ENCODE assay signal across 17 cellular contexts in genomic region chrX:68462197-68462596, GRCh38. TPM values are rescaled to one million over a fixed set of nuclear protein-coding genes. Genes with fewer than 3 reads are reported as not detected.
DNase-seq lines count a peak whose midpoint lies in the region; ATAC-seq, FAIRE-seq and TF ChIP-seq lines count a peak whose summit lies in the region.
"Had no signal": no experiment of that assay in that cellular context is flagged by ENCODE, and none has a peak within 500 bp of the region (broad histone marks: within the 10 kb centered on the region; RNA-seq: fewer than 3 reads in every experiment).

No MANE protein-coding gene starts in this region.

- H3K4me1 Mint-ChIP-seq in endothelial cell (ENCODE audit: unreplicated experiment) (peaks cover 4% of the 10 kb centered on the region), endodermal cell (no peaks in the 10 kb centered on the region)

- no peaks in the 10 kb centered on the region for H4K20me1 ChIP-seq in K562 (replicated peaks; ENCODE audit: control insufficient read depth, insufficient read depth, low read length)

- H3K9me3 Mint-ChIP-seq in endothelial cell (ENCODE audit: unreplicated experiment) (no peaks in the 10 kb centered on the region), endodermal cell (peaks cover 25% of the 10 kb centered on the region)
- H3K9me3 Mint-ChIP-seq: activated T-helper 1 cell treated with anti-CD3 and anti-CD28 coated beads, Interleukin-12 subunit alpha, Interleukin-12 subunit beta, Interleukin-2, Interleukin-4 antibody, amounts not matched to agents 30 ng/mL and 10 ng/mL and 1 ng/mL, durations not matched to agents 14 hours and 24 hours and 36 hours; CD8-positive, alpha-beta memory T cell had no signal

- H3K27ac ChIP-seq in K562 (ENCODE audit: extremely low read depth, low read depth, low read length) (0 out of 3 replicates have a peak overlapping the region, but pooled peaks have one; percentile 12), endodermal cell (ENCODE audit: low read depth, low read length) (no peak overlapping the region)
- H3K27ac ChIP-seq: Peyer's patch had no signal

- WGBS in K562 (ENCODE audit: insufficient coverage, low coverage, missing lambda C conversion rate): 13% methylated on average over 8 of the region's 8 CpGs
- 86 to 94% methylated on average over 5 to 8 of the region's 8 CpGs for WGBS in endodermal cell (ENCODE audit: insufficient coverage in 1 of 2, insufficient read length in 1 of 2), 2 experiments

- TF ChIP-seq CTCF in K562 (IDR thresholded peaks at IDR 0.05 in 2 of 3, conservative IDR thresholded peaks at IDR 0.05 in 1 of 3; ENCODE audit: insufficient read depth in 2 of 3, low read depth in 1 of 3, low read length in 3 of 3): no peak
- no peak for TF ChIP-seq CTCF in endothelial cell (IDR thresholded peaks at IDR 0.05; ENCODE audit: unreplicated experiment)
- TF ChIP-seq CTCF in endodermal cell (conservative IDR thresholded peaks at IDR 0.05): no peak

- H3K4me3 ChIP-seq in K562 (no peak overlapping the region), H7 (ENCODE audit: insufficient read depth, low read depth, low read length) (no peak overlapping the region), endodermal cell (ENCODE audit: low read length) (no peak overlapping the region)
- H3K4me3 ChIP-seq: mucosa of descending colon, Peyer's patch had no signal

- H3K9me3 ChIP-seq in K562 (replicated peaks; ENCODE audit: control insufficient read depth, insufficient read depth, low read depth, low read length) (no peaks in the 10 kb centered on the region), endodermal cell (ENCODE audit: control insufficient read depth, low read length) (no peaks in the 10 kb centered on the region)
- H3K9me3 ChIP-seq: mucosa of descending colon, Peyer's patch had no signal

- H3K27me3 ChIP-seq in K562 (ENCODE audit: control insufficient read depth in 2 of 2, insufficient read depth in 2 of 2, low read length in 2 of 2): no peaks in the 10 kb centered on the region; a peak in 1 of 5 replicates
- no peaks in the 10 kb centered on the region for H3K27me3 ChIP-seq in H7 (ENCODE audit: control insufficient read depth, insufficient read depth, low read length)
- H3K27me3 ChIP-seq in endodermal cell (ENCODE audit: control insufficient read depth, insufficient read depth, low read length, poor library complexity, severe bottlenecking): no peaks in the 10 kb centered on the region
- H3K27me3 ChIP-seq: Peyer's patch had no signal

- H3K36me3 ChIP-seq in K562 (ENCODE audit: control insufficient read depth, insufficient read depth, low read length) (no peaks in the 10 kb centered on the region), H7 (replicated peaks; ENCODE audit: control insufficient read depth, insufficient read depth, low read length) (no peaks in the 10 kb centered on the region), endodermal cell (ENCODE audit: control insufficient read depth, insufficient read depth, low read length) (no peaks in the 10 kb centered on the region)
- H3K36me3 ChIP-seq: Peyer's patch had no signal

- H3K79me2 ChIP-seq in K562 (ENCODE audit: control insufficient read depth, insufficient read depth, low read length): no peaks in the 10 kb centered on the region

- TF ChIP-seq EP300 in Ishikawa (IDR thresholded peaks at IDR 0.05; ENCODE audit: borderline replicate concordance) (no peak), K562 (IDR thresholded peaks at IDR 0.05; ENCODE audit: low read length) (no peak; the same call in 1 of the 2 replicates)

- peak; percentile 63 for DNase-seq in EL
- peak in 1 of 4 experiments; percentile 37 for DNase-seq in K562 (ENCODE audit: extremely low read depth in 1 of 4, low spot score in 3 of 4)
- DNase-seq in kidney tubule cell (ENCODE audit: low spot score): peak; percentile 41
- DNase-seq in endothelial cell (ENCODE audit: low spot score): no peak
- DNase-seq in H7: no peak
- DNase-seq in endodermal cell: no peak
- DNase-seq: activated CD8-positive, alpha-beta memory T cell treated with anti-CD3 and anti-CD28 coated beads for 24 hours; GF-D8; NCI-H774; occipital lobe; Peyer's patch; stimulated activated CD4-positive, alpha-beta T cell treated with anti-CD3 and anti-CD28 coated beads, Interleukin-4, amount 100 ng/mL, for 1 hour had no signal

- no peak for TF ChIP-seq RAD21 in Ishikawa (IDR thresholded peaks at IDR 0.05; ENCODE audit: low read depth)
- no peak for TF ChIP-seq RAD21 in K562 (CRISPR knock-in tag; conservative IDR thresholded peaks at IDR 0.05 in 1 of 2, IDR thresholded peaks at IDR 0.05 in 1 of 2)

- POLR2A ChIA-PET in K562 (lab: Yijun Ruan, JAX): no interaction called here

- H3K4me1 ChIP-seq in K562 (replicated peaks in 1 of 2; ENCODE audit: control insufficient read depth in 2 of 2, insufficient read depth in 2 of 2, low read length in 2 of 2) (no peaks in the 10 kb centered on the region), endodermal cell (ENCODE audit: control insufficient read depth, insufficient read depth, low read length) (no peaks in the 10 kb centered on the region)
- H3K4me1 ChIP-seq: Peyer's patch had no signal

- H3K9ac ChIP-seq in K562 (ENCODE audit: insufficient read depth in 1 of 2, low read depth in 2 of 2, low read length in 2 of 2) (no peak overlapping the region; a peak in 1 of 4 replicates), endodermal cell (ENCODE audit: extremely low read depth, low read length, poor library complexity, severe bottlenecking) (no peak overlapping the region)

- peak overlapping the region; percentile 34; the same call in 1 of the 2 replicates for H3K4me2 ChIP-seq in K562 (ENCODE audit: insufficient read depth, low read length)

- ATAC-seq in K562 (peak; percentile 72), GM21528 (IDR thresholded peaks at IDR 0.05; ENCODE audit: low FRiP score, unreplicated experiment) (no peak)
- ATAC-seq: mucosa of descending colon had no signal

- H3K27me3 Mint-ChIP-seq in endothelial cell (ENCODE audit: unreplicated experiment) (no peaks in the 10 kb centered on the region), endodermal cell (ENCODE audit: insufficient read depth) (no peaks in the 10 kb centered on the region)

- H3K4me3 Mint-ChIP-seq in endothelial cell (ENCODE audit: unreplicated experiment): no peak overlapping the region
- no peak overlapping the region for H3K4me3 Mint-ChIP-seq in endodermal cell
- H3K4me3 Mint-ChIP-seq: activated T-helper 1 cell treated with anti-CD3 and anti-CD28 coated beads, Interleukin-12 subunit alpha, Interleukin-12 subunit beta, Interleukin-2, Interleukin-4 antibody, amounts not matched to agents 30 ng/mL and 10 ng/mL and 1 ng/mL, durations not matched to agents 14 hours and 24 hours and 36 hours; CD8-positive, alpha-beta memory T cell had no signal

- BruUV-seq in K562 (replicated peaks; lab: Mats Ljungman, UMichigan): no TSS peak

- no peaks in the 10 kb centered on the region for H3K9me1 ChIP-seq in K562 (ENCODE audit: control insufficient read depth, insufficient read depth, low read length)

- in situ Hi-C loops in K562 (cut with MboI): no loop called here

- H3K36me3 Mint-ChIP-seq in endothelial cell (ENCODE audit: low read depth, unreplicated experiment) (no peaks in the 10 kb centered on the region), endodermal cell (ENCODE audit: low read depth) (no peaks in the 10 kb centered on the region)
- H3K36me3 Mint-ChIP-seq: CD8-positive, alpha-beta memory T cell had no signal

- CTCF ChIA-PET in K562 (lab: Yijun Ruan, JAX; ENCODE audit: low intra/inter-chr PET ratio): interaction anchor here (0.7 kb wide), 2 partner anchors 9 to 265 kb away, joined by 3 to 4 read pairs; no protein-coding TSS in a partner anchor

- intact Hi-C loops in K562 (cut with micrococcal nuclease): loop anchor here (5.0 kb wide), 3 partner anchors 230 to 280 kb away; no protein-coding TSS in a partner anchor

- TF ChIP-seq POLR2A in K562 (conservative IDR thresholded peaks at IDR 0.05): no peak

- no peak for FAIRE-seq in K562 (lab: Jason Lieb, UNC)

- peak overlapping the region; percentile 61 for H2AFZ ChIP-seq in K562 (ENCODE audit: low read depth, low read length)

- H3K27ac Mint-ChIP-seq in endothelial cell (ENCODE audit: unreplicated experiment) (no peak overlapping the region), endodermal cell (no peak overlapping the region)
- H3K27ac Mint-ChIP-seq: activated T-helper 1 cell treated with anti-CD3 and anti-CD28 coated beads, Interleukin-12 subunit alpha, Interleukin-12 subunit beta, Interleukin-2, Interleukin-4 antibody, amounts not matched to agents 30 ng/mL and 10 ng/mL and 1 ng/mL, durations not matched to agents 14 hours and 24 hours and 36 hours; CD8-positive, alpha-beta memory T cell had no signal

RNA-seq across cellular contexts. Expression of gene OPHN1, which starts 28.9 kb away (rescaled TPM):
- total RNA-seq in K562 (2011; cell fraction: chromatin; rRNA removed; ENCODE audit: low replicate concordance): 2.5 and 2.9 TPM in 2 replicates
- total RNA-seq in K562 (2011; cell fraction: nucleolus; rRNA removed): 1.2 and 2.2 TPM in 2 replicates
- total RNA-seq in K562 (2011; cell fraction: nucleoplasm; rRNA removed): 2.3 and 2.4 TPM in 2 replicates
- 1.00 and 1.1 TPM in 2 replicates for total RNA-seq in K562 (2014; rRNA removed)
- 1.1 and 1.2 TPM in 2 replicates for total RNA-seq in K562 (2014; rRNA removed; fragmentation: Illumina TruSeq; extraction: Trizol)
- total RNA-seq in K562 (2015; rRNA removed; fragmentation: Illumina TruSeq; extraction: Trizol): 1.6 and 1.8 TPM in 2 replicates
- total RNA-seq in K562 (2021): 1.4 and 1.8 TPM in 2 replicates
- polyA plus RNA-seq in K562 (2011; rRNA removed): 0.96 and 1.0 TPM in 2 replicates
- polyA plus RNA-seq in K562 (2011; cell fraction: cytosol; rRNA removed): 0.52 and 0.66 TPM in 2 replicates
- 1.6 and 2.6 TPM in 2 replicates for polyA plus RNA-seq in K562 (2011; cell fraction: nucleus; rRNA removed)
- 1.5 and 2.1 TPM in 2 replicates for polyA plus RNA-seq in K562 (2012)
- 1.3 and 1.6 TPM in 2 replicates for polyA plus RNA-seq in K562 (2014; fragmentation: Illumina TruSeq; extraction: Trizol)
- under 1 TPM; 0.28 to 0.42 TPM for polyA plus RNA-seq in K562 (2014; fragmentation: Nextera tagmentation; extraction: Ambion mirVana)
- 0.49 and 0.85 TPM in 2 replicates for polyA plus RNA-seq in K562 (2014; rRNA removed)
- 2.0 and 4.8 TPM in 2 replicates for polyA minus RNA-seq in K562 (2011; rRNA and poly(A)+ RNA removed)
- polyA minus RNA-seq in K562 (2011; cell fraction: cytosol; rRNA and poly(A)+ RNA removed): 4.2 TPM in 2 replicates
- 2.3 and 4.0 TPM in 2 replicates for polyA minus RNA-seq in K562 (2011; cell fraction: nucleus; rRNA and poly(A)+ RNA removed)
- 13.2 TPM for total RNA-seq in endothelial cell (ENCODE audit: unreplicated experiment)
- 2.6 and 2.9 TPM in 2 replicates for total RNA-seq in H7 (2014; rRNA removed; shearing (Covaris generic))
- 1 to 10 TPM; 2.9 to 5.0 TPM for total RNA-seq in endodermal cell
- 3.7 TPM for polyA plus RNA-seq in endodermal cell (2013, experiment 1 of 2)
- polyA plus RNA-seq in endodermal cell (2013, experiment 2 of 2): 4.8 TPM
- polyA plus RNA-seq: CD8-positive, alpha-beta memory T cell had no signal

RNA-seq across cellular contexts. Expression of gene YIPF6, which starts 36.7 kb away (rescaled TPM):
- 22.5 and 60.7 TPM in 2 replicates for total RNA-seq in K562 (2011; cell fraction: chromatin; rRNA removed; ENCODE audit: low replicate concordance)
- total RNA-seq in K562 (2011; cell fraction: nucleolus; rRNA removed): 18.8 and 20.0 TPM in 2 replicates
- total RNA-seq in K562 (2011; cell fraction: nucleoplasm; rRNA removed): 38.9 and 76.5 TPM in 2 replicates
- total RNA-seq in K562 (2014; rRNA removed): 7.7 and 10.7 TPM in 2 replicates
- total RNA-seq in K562 (2014; rRNA removed; fragmentation: Illumina TruSeq; extraction: Trizol): 25.8 and 30.3 TPM in 2 replicates
- 12.0 and 14.1 TPM in 2 replicates for total RNA-seq in K562 (2015; rRNA removed; fragmentation: Illumina TruSeq; extraction: Trizol)
- total RNA-seq in K562 (2021): 22.4 and 26.5 TPM in 2 replicates
- polyA plus RNA-seq in K562 (2011; rRNA removed): 29.1 and 32.1 TPM in 2 replicates
- 10.4 and 24.0 TPM in 2 replicates for polyA plus RNA-seq in K562 (2011; cell fraction: cytosol; rRNA removed)
- polyA plus RNA-seq in K562 (2011; cell fraction: nucleus; rRNA removed): 17.6 and 24.1 TPM in 2 replicates
- polyA plus RNA-seq in K562 (2012): 11.5 and 13.9 TPM in 2 replicates
- 14.3 and 15.6 TPM in 2 replicates for polyA plus RNA-seq in K562 (2014; fragmentation: Illumina TruSeq; extraction: Trizol)
- polyA plus RNA-seq in K562 (2014; fragmentation: Nextera tagmentation; extraction: Ambion mirVana): 10 to 100 TPM; 31.3 to 44.2 TPM
- polyA plus RNA-seq in K562 (2014; rRNA removed): 10.3 and 12.8 TPM in 2 replicates
- polyA minus RNA-seq in K562 (2011; rRNA and poly(A)+ RNA removed): 18.1 and 20.2 TPM in 2 replicates
- 6.5 and 9.6 TPM in 2 replicates for polyA minus RNA-seq in K562 (2011; cell fraction: cytosol; rRNA and poly(A)+ RNA removed)
- polyA minus RNA-seq in K562 (2011; cell fraction: nucleus; rRNA and poly(A)+ RNA removed): 9.6 and 15.7 TPM in 2 replicates
- total RNA-seq in endothelial cell (ENCODE audit: unreplicated experiment): 32.1 TPM
- total RNA-seq in H7 (2014; rRNA removed; shearing (Covaris generic)): 23.6 and 27.4 TPM in 2 replicates
- total RNA-seq in endodermal cell: 10 to 100 TPM; 36.9 to 40.7 TPM
- 30.8 TPM for polyA plus RNA-seq in endodermal cell (2013, experiment 1 of 2)
- 35.0 TPM for polyA plus RNA-seq in endodermal cell (2013, experiment 2 of 2)

Comparison
In these comparisons a context has a peak if more than half of its experiments do, and no peak if none do; other contexts are left out.
1. DNase-seq: peak in EL (single experiment) and kidney tubule cell (single experiment); none in endothelial cell (single experiment), H7 (single experiment) and endodermal cell (single experiment).